ENCODE assay signal across 14 cellular contexts in the genomic region with DNA sequence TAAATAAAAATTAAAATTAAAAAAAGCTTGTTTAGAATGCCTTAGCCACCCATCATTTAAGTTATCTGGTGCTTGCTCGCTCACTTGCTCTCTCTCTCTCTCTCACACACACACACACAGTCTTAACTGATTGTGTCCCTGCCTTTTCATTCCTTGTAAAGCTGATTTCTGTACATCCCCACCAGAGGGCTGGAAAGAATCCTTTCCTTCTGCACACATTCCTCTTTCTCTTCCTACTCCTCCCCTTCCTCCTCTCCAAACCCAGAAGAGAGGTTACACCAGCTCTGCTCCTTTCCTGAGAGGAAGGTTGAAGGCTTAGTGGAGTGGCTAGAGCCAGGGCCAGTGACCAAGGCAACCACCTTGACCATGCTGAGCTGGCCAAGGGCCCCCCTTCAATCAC. TPM values are rescaled to one million over a fixed set of nuclear protein-coding genes. Genes with fewer than 3 reads are reported as not detected.
DNase-seq lines count a peak whose midpoint lies in the region; ATAC-seq and TF ChIP-seq lines count a peak whose summit lies in the region.
"Had no signal": no experiment of that assay in that cellular context is flagged by ENCODE, and none has a peak within 500 bp of the region (broad histone marks: within the 10 kb centered on the region; RNA-seq: fewer than 3 reads in every experiment).

No MANE protein-coding gene starts in this region.

- CTCF ChIA-PET in T-cell (lab: Charles Lee), result interaction anchor here in 1 of 2 donors (1.1 kb wide), 1 partner anchor 12 kb away, joined by 3 read pairs; no protein-coding TSS in a partner anchor

- intact Hi-C loops in left ventricle myocardium inferior (cut with micrococcal nuclease), result no loop called here
- intact Hi-C loops in right cardiac atrium (cut with DNase I), result no loop called here
- intact Hi-C loops in upper lobe of right lung (cut with DNase I), result no loop called here

- peak overlapping the region; percentile 29 to 69 for H3K27ac Mint-ChIP-seq in T-cell

- H3K4me1 ChIP-seq in left ventricle myocardium inferior (peaks cover 49% of the 10 kb centered on the region), right cardiac atrium (ENCODE audit: control insufficient read depth, insufficient read depth, low read length) (peaks cover 16% of the 10 kb centered on the region), fibroblast of lung (ENCODE audit: control insufficient read depth, extremely low read depth, insufficient read depth, low read length) (peaks cover 11% of the 10 kb centered on the region), upper lobe of right lung (peaks cover 28% of the 10 kb centered on the region)

- no peak overlapping the region for H2AFZ ChIP-seq in fibroblast of lung (ENCODE audit: low read length)

- TF ChIP-seq CTCF in left ventricle myocardium inferior (IDR thresholded peaks at IDR 0.05; ENCODE audit: borderline replicate concordance) (no peak), fibroblast of lung (conservative IDR thresholded peaks at IDR 0.05 in 1 of 2, IDR thresholded peaks at IDR 0.05 in 1 of 2; ENCODE audit: low read depth in 1 of 2, low read length in 2 of 2) (peak in 1 of 2 donors; percentile 9), upper lobe of right lung (IDR thresholded peaks at IDR 0.05) (peak; percentile 8), omental fat pad (IDR thresholded peaks at IDR 0.05) (no peak)

- peaks cover 16% of the 10 kb centered on the region for H3K36me3 Mint-ChIP-seq in T-cell

- H3K27me3 ChIP-seq in left ventricle myocardium inferior (ENCODE audit: low read depth) (no peaks in the 10 kb centered on the region), right cardiac atrium (ENCODE audit: control insufficient read depth, insufficient read depth) (no peaks in the 10 kb centered on the region), fibroblast of lung (ENCODE audit: control insufficient read depth, insufficient read depth, low read length) (no peaks in the 10 kb centered on the region), upper lobe of right lung (no peaks in the 10 kb centered on the region)
- H3K27me3 ChIP-seq: esophagus squamous epithelium had no signal

- no peaks in the 10 kb centered on the region for H3K9me3 Mint-ChIP-seq in T-cell

- H3K27me3 Mint-ChIP-seq in T-cell, result no peaks in the 10 kb centered on the region

- H3K9me3 ChIP-seq in left ventricle myocardium inferior (replicated peaks), result no peaks in the 10 kb centered on the region
- H3K9me3 ChIP-seq in right cardiac atrium (ENCODE audit: control insufficient read depth, low read length), result no peaks in the 10 kb centered on the region
- H3K9me3 ChIP-seq in fibroblast of lung (ENCODE audit: control insufficient read depth, insufficient read depth, low read depth, low read length), result no peaks in the 10 kb centered on the region
- no peaks in the 10 kb centered on the region for H3K9me3 ChIP-seq in upper lobe of right lung
- H3K9me3 ChIP-seq: Caco-2, esophagus squamous epithelium had no signal

- H4K20me1 ChIP-seq in fibroblast of lung (ENCODE audit: control insufficient read depth, extremely low read depth, insufficient read depth, low read length), result no peaks in the 10 kb centered on the region

- no peak overlapping the region for H3K4me2 ChIP-seq in fibroblast of lung (ENCODE audit: extremely low read depth, insufficient read depth, low read length)

- ATAC-seq in right cardiac atrium (no peak), T-cell (replicated peaks in 1 of 4) (peak in 1 of 4 experiments; percentile 9), upper lobe of right lung (peak; percentile 17), omental fat pad (ENCODE audit: low FRiP score) (no peak)
- ATAC-seq: GM12878, left colon had no signal

- POLR2A ChIA-PET in T-cell (lab: Charles Lee), result interaction anchor here in 1 of 2 donors (0.6 kb wide), 1 partner anchor 8 kb away, joined by 3 read pairs; no protein-coding TSS in a partner anchor

- H3K36me3 ChIP-seq in left ventricle myocardium inferior (no peaks in the 10 kb centered on the region), fibroblast of lung (ENCODE audit: control insufficient read depth, insufficient read depth, low read length) (no peaks in the 10 kb centered on the region), upper lobe of right lung (no peaks in the 10 kb centered on the region)
- H3K36me3 ChIP-seq: esophagus squamous epithelium had no signal

- WGBS in right cardiac atrium, result 84% methylated on average over 1 of the region's 1 CpG

- H3K4me3 ChIP-seq in left ventricle myocardium inferior (no peak overlapping the region), right cardiac atrium (ENCODE audit: low read length) (no peak overlapping the region), fibroblast of lung (replicated peaks in 1 of 4; ENCODE audit: control extremely low read depth in 1 of 4, insufficient read depth in 1 of 4, low read depth in 3 of 4, low read length in 4 of 4) (no peak overlapping the region), upper lobe of right lung (no peak overlapping the region)
- H3K4me3 ChIP-seq: esophagus squamous epithelium, GM12878 had no signal

- peaks cover 3% of the 10 kb centered on the region for H3K79me2 ChIP-seq in fibroblast of lung (ENCODE audit: control insufficient read depth, insufficient read depth, low read length)

- H3K27ac ChIP-seq in left ventricle myocardium inferior (replicated peaks) (peak overlapping the region; percentile 41), right cardiac atrium (ENCODE audit: low read length) (no peak overlapping the region), fibroblast of lung (ENCODE audit: insufficient read depth, low read length) (no peak overlapping the region), upper lobe of right lung (no peak overlapping the region)

- no peak for DNase-seq in left ventricle myocardium inferior
- DNase-seq in right cardiac atrium, result no peak
- no peak for DNase-seq in T-cell
- peak; percentile 28 to 42 for DNase-seq in fibroblast of lung (ENCODE audit: low read depth in 2 of 2)
- no peak for DNase-seq in upper lobe of right lung
- no peak for DNase-seq in omental fat pad (ENCODE audit: low spot score)
- no peak for DNase-seq in GM19240 (ENCODE audit: insufficient read length, low spot score)
- no peak for DNase-seq in stimulated activated CD4-positive, alpha-beta T cell treated with anti-CD3 and anti-CD28 coated beads, Interleukin-1b, Interleukin-23, amount 100 ng/mL, for 48 hours
- DNase-seq: esophagus squamous epithelium, left colon had no signal

- H3K9ac ChIP-seq in fibroblast of lung (ENCODE audit: insufficient read depth, low read length), result no peak overlapping the region

- peaks cover 59 to 83% (median 77%) of the 10 kb centered on the region in 3 donors for H3K4me1 Mint-ChIP-seq in T-cell

- peak overlapping the region in 1 of 3 donors; percentile 50 for H3K4me3 Mint-ChIP-seq in T-cell

RNA-seq across cellular contexts. Expression of gene STK10, which starts 25.7 kb away (rescaled TPM):
- total RNA-seq in left ventricle myocardium inferior (5.3 TPM), right cardiac atrium (10 to 100 TPM; 10.1 to 15.7 (median 11.3) TPM), T-cell (100 to 1,000 TPM; 305 to 437 (median 331) TPM), fibroblast of lung (8.5 and 16.0 TPM in 2 replicates), upper lobe of right lung (56.9 TPM), omental fat pad (100 to 1,000 TPM in 1 of 4 donors, 10 to 100 TPM in 3; 26.4 to 110 (median 52.4) TPM)
- polyA plus RNA-seq in right cardiac atrium (6.1 TPM), fibroblast of lung (8.9 and 11.5 TPM in 2 replicates)
- polyA plus RNA-seq in fibroblast of lung (2012), result 16.6 and 18.1 TPM in 2 replicates
- 31.8 and 36.2 TPM in 2 replicates for polyA minus RNA-seq in fibroblast of lung (ENCODE audit: low replicate concordance)

RNA-seq across cellular contexts. Expression of gene EFCAB9, which starts 31.6 kb away (rescaled TPM):
- not detected for total RNA-seq in left ventricle myocardium inferior
- not detected for total RNA-seq in right cardiac atrium
- not detected for polyA plus RNA-seq in right cardiac atrium
- not detected for total RNA-seq in T-cell
- not detected in 2 replicates for total RNA-seq in fibroblast of lung
- not detected in 2 replicates for polyA plus RNA-seq in fibroblast of lung
- not detected in 2 replicates for polyA plus RNA-seq in fibroblast of lung (2012)
- polyA minus RNA-seq in fibroblast of lung (ENCODE audit: low replicate concordance), result not detected in 2 replicates
- not detected for total RNA-seq in upper lobe of right lung
- total RNA-seq in omental fat pad, result not detected
- total RNA-seq: Caco-2, esophagus squamous epithelium, GM12878, HT1080, left colon, pulmonary artery endothelial cell had no signal

Comparison
In these comparisons a context has a peak if more than half of its experiments do, and no peak if none do; other contexts are left out.
1. DNase-seq: peak in fibroblast of lung (2 of 2); none in left ventricle myocardium inferior (single experiment), right cardiac atrium (0 of 3), T-cell (0 of 34), upper lobe of right lung (single experiment), omental fat pad (single experiment), GM19240 (single experiment) and stimulated activated CD4-positive, alpha-beta T cell treated with anti-CD3 and anti-CD28 coated beads, Interleukin-1b, Interleukin-23, amount 100 ng/mL, for 48 hours (single experiment).